In genomic region chr22:19723990-19724827, GRCh38 we compare ENCODE assay signal across 8 cellular contexts. TPM values are rescaled to one million over a fixed set of nuclear protein-coding genes. Genes with fewer than 3 reads are reported as not detected.
DNase-seq lines count a peak whose midpoint lies in the region; ATAC-seq and TF ChIP-seq lines count a peak whose summit lies in the region.

No MANE protein-coding gene starts in this region.

- no peak overlapping the region for H2BK120ac ChIP-seq in trophoblast cell (ENCODE audit: insufficient read depth, low read length, poor library complexity)

- no peak overlapping the region for H3K9ac ChIP-seq in trophoblast cell (ENCODE audit: low read length)

- H3K27ac ChIP-seq in Panc1 (ENCODE audit: low read length) (no peak overlapping the region), trophoblast cell (ENCODE audit: low read depth, low read length) (no peak overlapping the region)

- no peaks in the 10 kb centered on the region for H3K79me1 ChIP-seq in trophoblast cell (ENCODE audit: low read length)

- no peak overlapping the region for H3K14ac ChIP-seq in trophoblast cell (ENCODE audit: low read length)

- no peak overlapping the region for H2BK12ac ChIP-seq in trophoblast cell (ENCODE audit: low read length)

- in situ Hi-C loops in Panc1 (cut with HindIII; ENCODE audit: low pct_unique_long_range_greater_than_20kb, low sequenced_read_pairs) = no loop called here

- POLR2A ChIA-PET in Panc1 (lab: Charles Lee) = interaction anchor here (0.5 kb wide), 1 partner anchor 39 kb away, joined by 3 read pairs; no protein-coding TSS in a partner anchor

- H3K27me3 ChIP-seq in Panc1 (ENCODE audit: control insufficient read depth, insufficient read depth, low read length) (no peaks in the 10 kb centered on the region), trophoblast cell (ENCODE audit: insufficient read depth, low read length) (peaks cover 88% of the 10 kb centered on the region)

- intact Hi-C loops in Panc1 (cut with micrococcal nuclease; ENCODE audit: unreplicated experiment) = no loop called here

- ATAC-seq in Panc1 (peak; percentile 85), HG03439 (IDR thresholded peaks at IDR 0.05; ENCODE audit: unreplicated experiment) (no peak), GM21528 (IDR thresholded peaks at IDR 0.05; ENCODE audit: low FRiP score, unreplicated experiment) (no peak), GM18520 (IDR thresholded peaks at IDR 0.05; ENCODE audit: unreplicated experiment) (no peak)

- no peak overlapping the region for H2AFZ ChIP-seq in trophoblast cell (ENCODE audit: insufficient read depth, low read length, poor library complexity)

- H2BK5ac ChIP-seq in trophoblast cell (ENCODE audit: low read depth, low read length, poor library complexity) = no peak overlapping the region

- BruUV-seq in Panc1 (replicated peaks; lab: Mats Ljungman, UMichigan) = no TSS peak

- no peak overlapping the region for H3K23ac ChIP-seq in trophoblast cell (ENCODE audit: low read length)

- H3K18ac ChIP-seq in trophoblast cell (ENCODE audit: low read length) = no peak overlapping the region

- H3K36me3 ChIP-seq in Panc1 (ENCODE audit: control insufficient read depth, insufficient read depth, low read length) = no peaks in the 10 kb centered on the region
- no peaks in the 10 kb centered on the region for H3K36me3 ChIP-seq in trophoblast cell (ENCODE audit: control insufficient read depth in 1 of 2, insufficient read depth in 2 of 2, low read length in 2 of 2)

- H3K4me2 ChIP-seq in trophoblast cell (ENCODE audit: low read length) = peak overlapping the region; percentile 54

- TF ChIP-seq CTCF in GM12873 (IDR thresholded peaks at IDR 0.05; ENCODE audit: insufficient read depth, low read depth, low read length, missing control alignments) = peak; percentile 36
- TF ChIP-seq CTCF in Panc1 (IDR thresholded peaks at IDR 0.05) = peak; percentile 83
- TF ChIP-seq CTCF in epithelial cell of esophagus (IDR thresholded peaks at IDR 0.05; ENCODE audit: insufficient read depth, low read depth, low read length, missing control alignments) = no peak

- no peak overlapping the region for H4K12ac ChIP-seq in trophoblast cell (ENCODE audit: low read depth, low read length)

- H3K4me1 ChIP-seq in Panc1 (ENCODE audit: control insufficient read depth, insufficient read depth, low read length) (0 out of 2 replicates have a peak, but pooled peaks cover 3% of the 10 kb centered on the region), trophoblast cell (ENCODE audit: control insufficient read depth in 1 of 2, insufficient read depth in 2 of 2, low read length in 2 of 2) (peaks cover 11 to 14% of the 10 kb centered on the region in 2 experiments)

- peak overlapping the region; percentile 11 to 26; a peak in 1 of 4 replicates for H3K4me3 ChIP-seq in Panc1 (ENCODE audit: low read depth in 2 of 2, low read length in 2 of 2)
- H3K4me3 ChIP-seq in epithelial cell of esophagus (ENCODE audit: low read length) = no peak overlapping the region
- peak overlapping the region; percentile 55 for H3K4me3 ChIP-seq in trophoblast cell (ENCODE audit: low read depth, low read length)

- no peak overlapping the region for H4K91ac ChIP-seq in trophoblast cell (ENCODE audit: low read depth, low read length)

- CTCF ChIA-PET in Panc1 (lab: Charles Lee) = interaction anchor here (0.5 to 0.7 kb wide), 5 partner anchors 12 to 289 kb away, joined by 3 to 11 read pairs (median 4); no protein-coding TSS in a partner anchor

- WGBS in trophoblast cell (ENCODE audit: extremely low coverage, insufficient coverage, insufficient read length) = no CpG with 5 or more reads among the region's 88 CpGs

- H2AK5ac ChIP-seq in trophoblast cell (ENCODE audit: low read length) = no peak overlapping the region

- H3K79me2 ChIP-seq in trophoblast cell (ENCODE audit: control insufficient read depth, insufficient read depth, low read length, poor library complexity) = no peaks in the 10 kb centered on the region

- H3K9me3 ChIP-seq in Panc1 (ENCODE audit: control insufficient read depth, insufficient read depth, low read depth, low read length) (no peaks in the 10 kb centered on the region), trophoblast cell (ENCODE audit: insufficient read depth, low read depth, low read length) (peaks cover 52% of the 10 kb centered on the region)

- no peak for DNase-seq in Panc1 (ENCODE audit: low read depth, low spot score)
- peak; percentile 16 for DNase-seq in epithelial cell of esophagus (ENCODE audit: low read depth)
- DNase-seq in trophoblast cell = peak in 1 of 2 donors; percentile 42
- DNase-seq in dedifferentiated amniotic fluid mesenchymal stem cell (ENCODE audit: extremely low spot score) = no peak

- H3K4ac ChIP-seq in trophoblast cell (ENCODE audit: low read depth, low read length) = no peak overlapping the region

- H4K8ac ChIP-seq in trophoblast cell (ENCODE audit: low read depth, low read length) = no peak overlapping the region

RNA-seq across cellular contexts. Expression of gene GP1BB, which starts 0.9 kb away (rescaled TPM):
- total RNA-seq in Panc1 (2021; ENCODE audit: unreplicated experiment) = 3.6 TPM
- 10.1 TPM for polyA plus RNA-seq in Panc1 (2012; ENCODE audit: insufficient read length)
- 0.05 TPM in 1 of 2 replicates, not detected in the other for polyA plus RNA-seq in trophoblast cell (2013)

RNA-seq across cellular contexts. Expression of gene SEPTIN5, which starts 9.9 kb away (rescaled TPM):
- 17.2 TPM for total RNA-seq in Panc1 (2021; ENCODE audit: unreplicated experiment)
- 39.8 TPM for polyA plus RNA-seq in Panc1 (2012; ENCODE audit: insufficient read length)
- polyA plus RNA-seq in trophoblast cell (2013) = 1.5 TPM in 2 replicates

RNA-seq across cellular contexts. Expression of gene TBX1, which starts 36.4 kb away (rescaled TPM):
- 91.7 TPM for total RNA-seq in Panc1 (2021; ENCODE audit: unreplicated experiment)
- 102 TPM for polyA plus RNA-seq in Panc1 (2012; ENCODE audit: insufficient read length)
- polyA plus RNA-seq in trophoblast cell (2013) = 6.7 and 6.8 TPM in 2 replicates
